In genomic region chr3:172276103-172276502, GRCh38 we compare ENCODE assay signal across 16 cellular contexts.
DNase-seq lines count a peak whose midpoint lies in the region; ATAC-seq and TF ChIP-seq lines count a peak whose summit lies in the region.
"Had no signal": no experiment of that assay in that cellular context is flagged by ENCODE, and none has a peak within 500 bp of the region (broad histone marks: within the 10 kb centered on the region; RNA-seq: fewer than 3 reads in every experiment).

No MANE protein-coding gene starts in this region.

- H3K4me1 ChIP-seq in SK-N-SH (ENCODE audit: control insufficient read depth in 1 of 2, insufficient read depth in 2 of 2, low read depth in 1 of 2, low read length in 1 of 2), result peaks cover 4 to 12% of the 10 kb centered on the region in 2 experiments
- peaks cover 21% of the 10 kb centered on the region for H3K4me1 ChIP-seq in OCI-LY3 (ENCODE audit: low read length)
- peaks cover 24% of the 10 kb centered on the region for H3K4me1 ChIP-seq in smooth muscle cell (ENCODE audit: low read depth)
- peaks cover 4 to 50% (median 6%) of the 10 kb centered on the region in 3 donors for H3K4me1 ChIP-seq in gastroesophageal sphincter
- peaks cover 10% of the 10 kb centered on the region for H3K4me1 ChIP-seq in suprapubic skin

- H4K20me1 ChIP-seq in SK-N-SH (ENCODE audit: insufficient read depth), result peaks cover 22% of the 10 kb centered on the region
- H4K20me1 ChIP-seq in OCI-LY3 (ENCODE audit: insufficient read depth, low read length), result peaks cover 7% of the 10 kb centered on the region; the same call in 1 of the 2 replicates
- peaks cover 99% of the 10 kb centered on the region for H4K20me1 ChIP-seq in smooth muscle cell (ENCODE audit: low read depth)

- H3K9me2 ChIP-seq in SK-N-SH, result no peaks in the 10 kb centered on the region

- H2AFZ ChIP-seq in SK-N-SH (ENCODE audit: low read depth) (no peak overlapping the region), OCI-LY3 (ENCODE audit: low read depth, low read length) (no peak overlapping the region), smooth muscle cell (ENCODE audit: low read depth) (no peak overlapping the region)

- H3K9me3 ChIP-seq in SK-N-SH, result no peaks in the 10 kb centered on the region
- no peaks in the 10 kb centered on the region for H3K9me3 ChIP-seq in OCI-LY3 (ENCODE audit: insufficient read depth, low read length)
- H3K9me3 ChIP-seq in smooth muscle cell (replicated peaks; ENCODE audit: low read depth), result no peaks in the 10 kb centered on the region
- no peaks in the 10 kb centered on the region for H3K9me3 ChIP-seq in gastroesophageal sphincter
- no peaks in the 10 kb centered on the region for H3K9me3 ChIP-seq in suprapubic skin
- H3K9me3 ChIP-seq: tibial artery had no signal

- peaks cover 25% of the 10 kb centered on the region for H3F3A ChIP-seq in SK-N-SH (replicated peaks; ENCODE audit: insufficient read depth)
- peaks cover 60% of the 10 kb centered on the region for H3F3A ChIP-seq in smooth muscle cell (ENCODE audit: low read depth)

- peaks cover 4 to 23% of the 10 kb centered on the region in 2 experiments for H3K36me3 ChIP-seq in SK-N-SH (replicated peaks in 1 of 2; ENCODE audit: control insufficient read depth in 1 of 2, insufficient read depth in 2 of 2, low read length in 1 of 2)
- no peaks in the 10 kb centered on the region for H3K36me3 ChIP-seq in OCI-LY3 (replicated peaks; ENCODE audit: low read depth, low read length)
- H3K36me3 ChIP-seq in smooth muscle cell (ENCODE audit: low read depth), result no peaks in the 10 kb centered on the region
- H3K36me3 ChIP-seq in gastroesophageal sphincter, result no peaks in the 10 kb centered on the region
- H3K36me3 ChIP-seq in suprapubic skin, result no peaks in the 10 kb centered on the region
- H3K36me3 ChIP-seq: tibial artery had no signal

- ATAC-seq in SK-N-SH treated with all-trans-retinoic acid at 6 μM for 48 hours (no peak), gastroesophageal sphincter (no peak)
- ATAC-seq: activated CD4-positive, CD25-positive, alpha-beta regulatory T cell treated with anti-CD3 and anti-CD28 coated beads, Interleukin-2, amount 50 U/mL, for 24 hours; naive thymus-derived CD8-positive, alpha-beta T cell had no signal

- H3K4me2 ChIP-seq in SK-N-SH (no peak overlapping the region), OCI-LY3 (ENCODE audit: low read length) (no peak overlapping the region), smooth muscle cell (no peak overlapping the region)

- DNase-seq in SK-N-SH (no peak), epithelial cell of proximal tubule (ENCODE audit: low read depth) (no peak), smooth muscle cell (lab: John Stamatoyannopoulos, UW; ENCODE audit: unreplicated experiment) (no peak), suprapubic skin (ENCODE audit: low spot score in 2 of 2) (no peak)
- no peak for DNase-seq in activated effector memory CD4-positive, alpha-beta T cell treated with anti-CD3 and anti-CD28 coated beads, Interleukin-2, amount 50 U/mL, for 16 hours
- DNase-seq: activated effector memory CD4-positive, alpha-beta T cell treated with Interleukin-2 at 50 U/mL for 16 hours; DMS153; naive thymus-derived CD8-positive, alpha-beta T cell; NCI-H1436 treated with DMSO at 0.1 percent for 48 hours; T1000; tibial artery had no signal

- TF ChIP-seq EP300 in SK-N-SH (IDR thresholded peaks at IDR 0.05; ENCODE audit: borderline replicate concordance in 1 of 2, low read depth in 1 of 2, low read length in 1 of 2), result no peak
- TF ChIP-seq EP300 in gastroesophageal sphincter (IDR thresholded peaks at IDR 0.05), result no peak
- no peak for TF ChIP-seq EP300 in suprapubic skin (IDR thresholded peaks at IDR 0.05)

- CTCF ChIA-PET in SK-N-SH (lab: Yijun Ruan, JAX), result interaction anchor here (2.0 kb wide), 1 partner anchor 12 kb away, joined by 5 read pairs; no protein-coding TSS in a partner anchor

- H3K27me3 ChIP-seq in SK-N-SH (ENCODE audit: insufficient read depth), result no peaks in the 10 kb centered on the region
- no peaks in the 10 kb centered on the region for H3K27me3 ChIP-seq in OCI-LY3 (ENCODE audit: low read depth, low read length)
- H3K27me3 ChIP-seq in smooth muscle cell (ENCODE audit: low read depth), result no peaks in the 10 kb centered on the region
- no peaks in the 10 kb centered on the region for H3K27me3 ChIP-seq in gastroesophageal sphincter
- H3K27me3 ChIP-seq in suprapubic skin, result no peaks in the 10 kb centered on the region
- H3K27me3 ChIP-seq: tibial artery had no signal

- H3K79me2 ChIP-seq in SK-N-SH (ENCODE audit: insufficient read depth) (peaks cover 57% of the 10 kb centered on the region; the same call in 1 of the 2 replicates), OCI-LY3 (ENCODE audit: low read length) (no peaks in the 10 kb centered on the region), smooth muscle cell (ENCODE audit: low read depth) (peaks cover 92% of the 10 kb centered on the region)

- H3K4me3 ChIP-seq in SK-N-SH (ENCODE audit: low read depth in 2 of 2, low read length in 1 of 2) (no peak overlapping the region), OCI-LY3 (ENCODE audit: low read length) (no peak overlapping the region), epithelial cell of proximal tubule (ENCODE audit: low read depth, low read length) (no peak overlapping the region), smooth muscle cell (no peak overlapping the region), gastroesophageal sphincter (no peak overlapping the region), suprapubic skin (no peak overlapping the region)
- H3K4me3 ChIP-seq: tibial artery had no signal

- TF ChIP-seq POLR2A in gastroesophageal sphincter (IDR thresholded peaks at IDR 0.05), result no peak
- no peak for TF ChIP-seq POLR2A in suprapubic skin (IDR thresholded peaks at IDR 0.05)

- H3K27ac ChIP-seq in SK-N-SH (ENCODE audit: low read depth in 2 of 2, low read length in 1 of 2) (peak overlapping the region; percentile 16 to 23; a peak in 2 of 4 replicates), OCI-LY3 (ENCODE audit: low read length) (no peak overlapping the region), smooth muscle cell (ENCODE audit: low read depth) (peak overlapping the region; percentile 88), gastroesophageal sphincter (no peak overlapping the region), suprapubic skin (no peak overlapping the region)
- H3K27ac ChIP-seq: 22Rv1, tibial artery had no signal

- H3K9ac ChIP-seq in SK-N-SH, result no peak overlapping the region
- no peak overlapping the region for H3K9ac ChIP-seq in OCI-LY3 (ENCODE audit: low read length)
- no peak overlapping the region for H3K9ac ChIP-seq in smooth muscle cell (ENCODE audit: low read depth)

- TF ChIP-seq CTCF in SK-N-SH (IDR thresholded peaks at IDR 0.05), result no peak
- TF ChIP-seq CTCF in OCI-LY3 (IDR thresholded peaks at IDR 0.05; ENCODE audit: low read depth, low read length), result peak; percentile 26; the same call in 1 of the 2 replicates
- TF ChIP-seq CTCF in epithelial cell of proximal tubule (conservative IDR thresholded peaks at IDR 0.05; ENCODE audit: low read depth, low read length), result peak; percentile 27
- no peak for TF ChIP-seq CTCF in smooth muscle cell (IDR thresholded peaks at IDR 0.05; ENCODE audit: borderline replicate concordance, insufficient read depth, poor library complexity, severe bottlenecking)
- peak in 1 of 4 experiments; percentile 14 for TF ChIP-seq CTCF in gastroesophageal sphincter (IDR thresholded peaks at IDR 0.05)
- no peak for TF ChIP-seq CTCF in suprapubic skin (IDR thresholded peaks at IDR 0.05)

- POLR2A ChIA-PET in SK-N-SH (lab: Yijun Ruan, JAX), result no interaction called here

- no peak for TF ChIP-seq RAD21 in SK-N-SH (IDR thresholded peaks at IDR 0.05; ENCODE audit: low read length)

TF ChIP-seq in SK-N-SH, 30 proteins besides CTCF, POLR2A, EP300 and RAD21:
- TF ChIP-seq RXRA (IDR thresholded peaks at IDR 0.05; ENCODE audit: borderline replicate concordance, low read depth) (no peak), FOXJ3 (CRISPR knock-in tag; IDR thresholded peaks at IDR 0.05) (no peak)

TF ChIP-seq in SK-N-SH treated with all-trans-retinoic acid at 6 μM for 48 hours, 23 proteins besides CTCF, POLR2A, EP300 and RAD21:
- TF ChIP-seq ZNF8 (CRISPR knock-in tag; IDR thresholded peaks at IDR 0.05) (no peak), BACH2 (CRISPR knock-in tag; IDR thresholded peaks at IDR 0.05; ENCODE audit: borderline replicate concordance) (no peak), ISL1 (CRISPR knock-in tag; IDR thresholded peaks at IDR 0.05) (no peak), TOX (CRISPR knock-in tag; IDR thresholded peaks at IDR 0.05; ENCODE audit: borderline replicate concordance) (no peak), PATZ1 (CRISPR knock-in tag; IDR thresholded peaks at IDR 0.05; ENCODE audit: borderline replicate concordance) (no peak), PPARA (CRISPR knock-in tag; IDR thresholded peaks at IDR 0.05; ENCODE audit: borderline replicate concordance) (no peak), ZNF565 (CRISPR knock-in tag; conservative IDR thresholded peaks at IDR 0.05; ENCODE audit: low read depth) (no peak), ZC3H10 (CRISPR knock-in tag; IDR thresholded peaks at IDR 0.05) (no peak), ZFP30 (CRISPR knock-in tag; IDR thresholded peaks at IDR 0.05) (no peak), ZFP3 (CRISPR knock-in tag; IDR thresholded peaks at IDR 0.05) (no peak), OSR1 (CRISPR knock-in tag; IDR thresholded peaks at IDR 0.05) (no peak), ZNF70 (CRISPR knock-in tag; IDR thresholded peaks at IDR 0.05) (no peak), ARNTL (CRISPR knock-in tag; IDR thresholded peaks at IDR 0.05; ENCODE audit: borderline replicate concordance, low read depth) (no peak)

Comparison
In these comparisons a context has a peak if more than half of its experiments do, and no peak if none do; other contexts are left out.
1. H3K27ac ChIP-seq: peak in SK-N-SH (2 of 2) and smooth muscle cell (single experiment); none in OCI-LY3 (single experiment), gastroesophageal sphincter (0 of 4) and suprapubic skin (single experiment).
2. CTCF ChIP-seq: peak in OCI-LY3 (single experiment) and epithelial cell of proximal tubule (single experiment); none in SK-N-SH (single experiment), smooth muscle cell (single experiment) and suprapubic skin (0 of 2).